Comparison of ENCODE assay signal across 8 cellular contexts in the genomic region with DNA sequence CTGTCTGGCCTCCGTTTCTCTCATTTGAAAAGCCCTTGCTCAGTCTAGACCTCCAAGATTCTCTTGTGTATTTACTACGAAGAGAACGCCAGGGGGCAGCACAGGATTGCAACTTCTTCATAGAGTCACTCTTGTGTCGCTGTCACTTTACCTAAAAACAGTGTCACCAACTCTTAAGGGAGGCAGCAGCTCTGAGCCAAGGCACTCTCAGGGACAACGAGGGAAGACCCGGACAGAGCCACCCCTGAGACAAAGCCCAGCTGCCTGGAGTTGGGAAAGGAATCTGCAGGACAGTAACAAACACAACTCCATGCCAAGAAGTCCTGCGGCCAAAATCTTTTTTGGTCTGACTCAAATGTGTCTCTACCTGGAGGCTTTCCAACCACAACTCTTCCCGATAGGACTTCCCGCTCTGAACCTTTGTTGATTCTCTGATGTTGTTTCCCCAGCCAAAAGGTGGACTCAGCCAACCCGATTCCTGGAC. TPM values are rescaled to one million over a fixed set of nuclear protein-coding genes. Genes with fewer than 3 reads are reported as not detected.
A peak's percentile ranks its signal among the peaks of the same experiment; 100 is the strongest.
DNase-seq lines count a peak whose midpoint lies in the region; ATAC-seq and TF ChIP-seq lines count a peak whose summit lies in the region.

No MANE protein-coding gene starts in this region.

- no peak overlapping the region for H2BK12ac ChIP-seq in H9 (ENCODE audit: insufficient read length, low read depth, low read length)

- H3K4me1 ChIP-seq in H9 (ENCODE audit: insufficient read depth, low read length) (no peaks in the 10 kb centered on the region), SK-N-SH (ENCODE audit: control insufficient read depth in 1 of 2, insufficient read depth in 2 of 2, low read depth in 1 of 2, low read length in 1 of 2) (peaks cover 4 to 14% of the 10 kb centered on the region in 2 experiments; a peak in 2 of 4 replicates), cardiac muscle cell (ENCODE audit: low read depth) (peaks cover 22% of the 10 kb centered on the region), urinary bladder (ENCODE audit: insufficient read depth) (no peaks in the 10 kb centered on the region)

- H2AFZ ChIP-seq in H9 (ENCODE audit: low read length), result no peak overlapping the region
- H2AFZ ChIP-seq in SK-N-SH (ENCODE audit: low read depth), result no peak overlapping the region

- peaks cover 26 to 28% of the 10 kb centered on the region in 2 experiments for H3K4me1 Mint-ChIP-seq in H9
- H3K4me1 Mint-ChIP-seq in progenitor cell of endocrine pancreas (ENCODE audit: low read depth), result peaks cover 8% of the 10 kb centered on the region

- WGBS in H9 (ENCODE audit: extremely low coverage, insufficient read length, low lambda C conversion rate), result no CpG with 5 or more reads among the region's 10 CpGs
- 15% methylated on average over 10 of the region's 10 CpGs for WGBS in SK-N-SH (ENCODE audit: low lambda C conversion rate)
- 5% methylated on average over 10 of the region's 10 CpGs for WGBS in urinary bladder

- H4K5ac ChIP-seq in H9 (ENCODE audit: insufficient read length, low read depth, low read length), result no peak overlapping the region

- DNase-seq in DMS79 treated with DMSO at 0.1 percent for 48 hours (lab: John Stamatoyannopoulos, UW) (peak; percentile 74), H9 (peak; percentile 79), NCI-H1048 (lab: John Stamatoyannopoulos, UW) (peak; percentile 26), SK-N-SH (peak; percentile 63), cardiac muscle cell (ENCODE audit: low read depth in 1 of 2, low spot score in 1 of 2) (peak; percentile 80 to 92), progenitor cell of endocrine pancreas (ENCODE audit: low spot score, unreplicated experiment) (peak; percentile 53)
- DNase-seq in activated naive CD4-positive, alpha-beta T cell treated with anti-CD3 and anti-CD28 coated beads, Interleukin-2, amount 50 U/mL, for 72 hours (ENCODE audit: low spot score in 2 of 2), result peak in 1 of 2 donors; percentile 71

- TF ChIP-seq CTCF in H9 (conservative IDR thresholded peaks at IDR 0.05) (peak; percentile 84), SK-N-SH (IDR thresholded peaks at IDR 0.05) (peak; percentile 86), cardiac muscle cell (IDR thresholded peaks at IDR 0.05; ENCODE audit: low read depth, low read length) (peak; percentile 79), progenitor cell of endocrine pancreas (IDR thresholded peaks at IDR 0.05; ENCODE audit: unreplicated experiment) (peak; percentile 78)

- peak overlapping the region in 1 of 3 experiments; percentile 41; a peak in 1 of 7 replicates for H3K27ac Mint-ChIP-seq in H9
- no peak overlapping the region for H3K27ac Mint-ChIP-seq in activated naive CD4-positive, alpha-beta T cell treated with anti-CD3 and anti-CD28 coated beads, Interleukin-2, amount 50 U/mL, for 72 hours
- peak overlapping the region; percentile 27 for H3K27ac Mint-ChIP-seq in progenitor cell of endocrine pancreas

- H2BK5ac ChIP-seq in H9 (ENCODE audit: insufficient read length, low read length), result no peak overlapping the region

- no peak overlapping the region for H2BK20ac ChIP-seq in H9 (ENCODE audit: low read depth, low read length, poor library complexity, severe bottlenecking)

- H3K79me2 ChIP-seq in H9 (ENCODE audit: insufficient read depth, low read length) (no peaks in the 10 kb centered on the region), SK-N-SH (ENCODE audit: insufficient read depth) (no peaks in the 10 kb centered on the region)

- H3K36me3 Mint-ChIP-seq in H9 (ENCODE audit: insufficient read depth in 1 of 3, low read depth in 3 of 3) (no peaks in the 10 kb centered on the region; a peak in 1 of 7 replicates), progenitor cell of endocrine pancreas (ENCODE audit: insufficient read depth) (no peaks in the 10 kb centered on the region)
- H3K36me3 Mint-ChIP-seq in activated naive CD4-positive, alpha-beta T cell treated with anti-CD3 and anti-CD28 coated beads, Interleukin-2, amount 50 U/mL, for 72 hours, result no peaks in the 10 kb centered on the region

- H4K20me1 ChIP-seq in H9 (ENCODE audit: control insufficient read depth, insufficient read depth, insufficient read length) (no peaks in the 10 kb centered on the region), SK-N-SH (ENCODE audit: insufficient read depth) (no peaks in the 10 kb centered on the region)

- H3K23ac ChIP-seq in H9 (ENCODE audit: insufficient read length, low read depth, low read length), result no peak overlapping the region

- H3K36me3 ChIP-seq in SK-N-SH (replicated peaks in 1 of 2; ENCODE audit: control insufficient read depth in 1 of 2, insufficient read depth in 2 of 2, low read length in 1 of 2) (no peaks in the 10 kb centered on the region), cardiac muscle cell (no peaks in the 10 kb centered on the region), urinary bladder (ENCODE audit: insufficient read depth) (no peaks in the 10 kb centered on the region)

- no peaks in the 10 kb centered on the region for H3K79me1 ChIP-seq in H9 (ENCODE audit: insufficient read depth, low read depth, low read length, poor library complexity, severe bottlenecking)

- H3K9me3 Mint-ChIP-seq in H9, result no peaks in the 10 kb centered on the region
- no peaks in the 10 kb centered on the region for H3K9me3 Mint-ChIP-seq in activated naive CD4-positive, alpha-beta T cell treated with anti-CD3 and anti-CD28 coated beads, Interleukin-2, amount 50 U/mL, for 72 hours
- H3K9me3 Mint-ChIP-seq in progenitor cell of endocrine pancreas (ENCODE audit: low read depth), result no peaks in the 10 kb centered on the region

- H3F3A ChIP-seq in SK-N-SH (replicated peaks; ENCODE audit: insufficient read depth), result no peaks in the 10 kb centered on the region

- H3K9ac ChIP-seq in H9 (ENCODE audit: extremely low read depth, insufficient read length, low read length), result no peak overlapping the region
- H3K9ac ChIP-seq in SK-N-SH, result no peak overlapping the region

- no peak overlapping the region for H3K18ac ChIP-seq in H9 (ENCODE audit: insufficient read length, low read depth, low read length)

- peak; percentile 98 for TF ChIP-seq RAD21 in SK-N-SH (IDR thresholded peaks at IDR 0.05; ENCODE audit: low read length)

- H3K27me3 Mint-ChIP-seq in H9 (ENCODE audit: low read depth) (peaks cover 43% of the 10 kb centered on the region), progenitor cell of endocrine pancreas (peaks cover 9% of the 10 kb centered on the region)

- no peak overlapping the region for H3T11ph ChIP-seq in H9 (ENCODE audit: low read length)

- H3K9me3 ChIP-seq in H9 (ENCODE audit: control insufficient read depth, low read depth, low read length) (no peaks in the 10 kb centered on the region), SK-N-SH (no peaks in the 10 kb centered on the region), cardiac muscle cell (ENCODE audit: low read depth) (no peaks in the 10 kb centered on the region)

- H3K27me3 ChIP-seq in H9 (ENCODE audit: insufficient read depth, low read length) (peaks cover 3% of the 10 kb centered on the region; the same call in 1 of the 2 replicates), SK-N-SH (ENCODE audit: insufficient read depth) (no peaks in the 10 kb centered on the region), cardiac muscle cell (no peaks in the 10 kb centered on the region)

- H3K4me3 Mint-ChIP-seq in H9 (no peak overlapping the region), progenitor cell of endocrine pancreas (ENCODE audit: low read depth) (no peak overlapping the region)

- H2BK15ac ChIP-seq in H9 (ENCODE audit: low read depth, low read length), result no peak overlapping the region

- H2BK120ac ChIP-seq in H9 (ENCODE audit: low read depth, low read length, poor library complexity, severe bottlenecking), result no peak overlapping the region

- H3K23me2 ChIP-seq in H9 (ENCODE audit: insufficient read length, low read depth, low read length, poor library complexity, severe bottlenecking), result no peaks in the 10 kb centered on the region

- H3K4me3 ChIP-seq in SK-N-SH (ENCODE audit: low read depth in 2 of 2, low read length in 1 of 2) (no peak overlapping the region; a peak in 1 of 4 replicates), cardiac muscle cell (no peak overlapping the region), urinary bladder (ENCODE audit: low read depth, low read length) (no peak overlapping the region)

- no peak overlapping the region for H4K91ac ChIP-seq in H9 (ENCODE audit: insufficient read length, low read depth, low read length)

- POLR2A ChIA-PET in SK-N-SH (lab: Yijun Ruan, JAX), result interaction anchor here (0.6 to 1.4 kb wide), 2 partner anchors 122 to 1000 kb away, joined by 3 to 4 read pairs; no protein-coding TSS in a partner anchor

- no peak for TF ChIP-seq EP300 in SK-N-SH (IDR thresholded peaks at IDR 0.05; ENCODE audit: borderline replicate concordance in 1 of 2, low read depth in 1 of 2, low read length in 1 of 2)

- no peak overlapping the region for H3K14ac ChIP-seq in H9 (ENCODE audit: insufficient read depth, low read length)

- no peak overlapping the region for H3K4me2 ChIP-seq in H9 (ENCODE audit: insufficient read depth, insufficient read length, low read length)
- no peak overlapping the region for H3K4me2 ChIP-seq in SK-N-SH

- H3K27ac ChIP-seq in H9 (ENCODE audit: insufficient read length, low read depth, low read length), result no peak overlapping the region
- no peak overlapping the region for H3K27ac ChIP-seq in SK-N-SH (ENCODE audit: low read depth in 2 of 2, low read length in 1 of 2)
- no peak overlapping the region for H3K27ac ChIP-seq in cardiac muscle cell
- peak overlapping the region; percentile 61 for H3K27ac ChIP-seq in urinary bladder (ENCODE audit: low read depth)

- H3K56ac ChIP-seq in H9 (ENCODE audit: insufficient read length, low read depth, low read length), result no peak overlapping the region

- H4K8ac ChIP-seq in H9 (replicated peaks; ENCODE audit: insufficient read length, low read depth, low read length), result no peak overlapping the region

- H2AK5ac ChIP-seq in H9 (ENCODE audit: insufficient read length, low read length), result no peak overlapping the region

- ATAC-seq in activated naive CD4-positive, alpha-beta T cell treated with anti-CD3 and anti-CD28 coated beads, Interleukin-2, amount 50 U/mL, for 72 hours, result peak; percentile 81 to 87

- H3K9me2 ChIP-seq in SK-N-SH, result no peaks in the 10 kb centered on the region

- no peak overlapping the region for H3K4ac ChIP-seq in H9 (ENCODE audit: low read depth, low read length)

- CTCF ChIA-PET in SK-N-SH (lab: Yijun Ruan, JAX), result interaction anchor here (0.7 to 43.0 kb wide), 29 partner anchors 9 to 682 kb away, joined by 3 to 1294 read pairs (median 5); a partner anchor contains a TSS

RNA-seq across cellular contexts. Expression of a gene that starts 9.6 kb away (rescaled TPM):
- total RNA-seq in H9 (2021) (48.9 and 53.3 TPM in 2 replicates), cardiac muscle cell (13.9 and 24.9 TPM in 2 replicates), progenitor cell of endocrine pancreas (36.4 and 39.8 TPM in 2 replicates), urinary bladder (29.4 TPM)
- polyA plus RNA-seq in SK-N-SH (2012; rRNA removed) (6.7 and 9.3 TPM in 2 replicates), cardiac muscle cell (44.3 and 60.8 TPM in 2 replicates), urinary bladder (15.5 TPM)
- polyA plus RNA-seq in SK-N-SH (2012; cell fraction: cytosol; rRNA removed), result 11.0 and 15.7 TPM in 2 replicates
- polyA plus RNA-seq in SK-N-SH (2012; cell fraction: nucleus; rRNA removed), result 2.4 and 7.6 TPM in 2 replicates
- total RNA-seq in activated naive CD4-positive, alpha-beta T cell treated with anti-CD3 and anti-CD28 coated beads, Interleukin-2, amount 50 U/mL, for 72 hours, result 10 to 100 TPM; 41.7 to 53.9 TPM

RNA-seq across cellular contexts. Expression of a gene that starts 9.9 kb away (rescaled TPM):
- total RNA-seq in H9 (2021) (not detected in 2 replicates), cardiac muscle cell (0.24 and 0.53 TPM in 2 replicates), progenitor cell of endocrine pancreas (not detected in 2 replicates), urinary bladder (not detected)
- polyA plus RNA-seq in SK-N-SH (2012; rRNA removed) (not detected in 2 replicates), cardiac muscle cell (0.95 and 1.3 TPM in 2 replicates), urinary bladder (1.4 TPM)
- polyA plus RNA-seq in SK-N-SH (2012; cell fraction: cytosol; rRNA removed), result not detected in 2 replicates
- polyA plus RNA-seq in SK-N-SH (2012; cell fraction: nucleus; rRNA removed), result not detected in 2 replicates
- not detected for total RNA-seq in activated naive CD4-positive, alpha-beta T cell treated with anti-CD3 and anti-CD28 coated beads, Interleukin-2, amount 50 U/mL, for 72 hours

RNA-seq across cellular contexts. Expression of a gene that starts 43.2 kb away (rescaled TPM):
- total RNA-seq in H9 (2021) (5.6 and 7.4 TPM in 2 replicates), cardiac muscle cell (3.8 and 8.8 TPM in 2 replicates), progenitor cell of endocrine pancreas (1.2 and 1.7 TPM in 2 replicates), urinary bladder (17.2 TPM)
- polyA plus RNA-seq in SK-N-SH (2012; rRNA removed) (0.90 and 0.93 TPM in 2 replicates), cardiac muscle cell (3.3 and 5.5 TPM in 2 replicates), urinary bladder (38.7 TPM)
- polyA plus RNA-seq in SK-N-SH (2012; cell fraction: cytosol; rRNA removed), result 0.23 and 0.42 TPM in 2 replicates
- polyA plus RNA-seq in SK-N-SH (2012; cell fraction: nucleus; rRNA removed), result 3.8 and 4.7 TPM in 2 replicates
- 1 to 10 TPM; 1.1 to 2.7 TPM for total RNA-seq in activated naive CD4-positive, alpha-beta T cell treated with anti-CD3 and anti-CD28 coated beads, Interleukin-2, amount 50 U/mL, for 72 hours

RNA-seq across cellular contexts. Expression of a gene that starts 57.6 kb away (rescaled TPM):
- total RNA-seq in H9 (2021) (10.6 TPM in 2 replicates), cardiac muscle cell (23.3 and 26.2 TPM in 2 replicates), progenitor cell of endocrine pancreas (15.1 and 16.2 TPM in 2 replicates), urinary bladder (8.6 TPM)
- polyA plus RNA-seq in SK-N-SH (2012; rRNA removed) (7.3 and 8.1 TPM in 2 replicates), cardiac muscle cell (28.9 and 29.2 TPM in 2 replicates), urinary bladder (31.1 TPM)
- polyA plus RNA-seq in SK-N-SH (2012; cell fraction: cytosol; rRNA removed), result 4.7 and 6.8 TPM in 2 replicates
- polyA plus RNA-seq in SK-N-SH (2012; cell fraction: nucleus; rRNA removed), result 13.1 and 16.1 TPM in 2 replicates
- 1 to 10 TPM; 5.2 to 7.4 TPM for total RNA-seq in activated naive CD4-positive, alpha-beta T cell treated with anti-CD3 and anti-CD28 coated beads, Interleukin-2, amount 50 U/mL, for 72 hours
